In the genomic region with DNA sequence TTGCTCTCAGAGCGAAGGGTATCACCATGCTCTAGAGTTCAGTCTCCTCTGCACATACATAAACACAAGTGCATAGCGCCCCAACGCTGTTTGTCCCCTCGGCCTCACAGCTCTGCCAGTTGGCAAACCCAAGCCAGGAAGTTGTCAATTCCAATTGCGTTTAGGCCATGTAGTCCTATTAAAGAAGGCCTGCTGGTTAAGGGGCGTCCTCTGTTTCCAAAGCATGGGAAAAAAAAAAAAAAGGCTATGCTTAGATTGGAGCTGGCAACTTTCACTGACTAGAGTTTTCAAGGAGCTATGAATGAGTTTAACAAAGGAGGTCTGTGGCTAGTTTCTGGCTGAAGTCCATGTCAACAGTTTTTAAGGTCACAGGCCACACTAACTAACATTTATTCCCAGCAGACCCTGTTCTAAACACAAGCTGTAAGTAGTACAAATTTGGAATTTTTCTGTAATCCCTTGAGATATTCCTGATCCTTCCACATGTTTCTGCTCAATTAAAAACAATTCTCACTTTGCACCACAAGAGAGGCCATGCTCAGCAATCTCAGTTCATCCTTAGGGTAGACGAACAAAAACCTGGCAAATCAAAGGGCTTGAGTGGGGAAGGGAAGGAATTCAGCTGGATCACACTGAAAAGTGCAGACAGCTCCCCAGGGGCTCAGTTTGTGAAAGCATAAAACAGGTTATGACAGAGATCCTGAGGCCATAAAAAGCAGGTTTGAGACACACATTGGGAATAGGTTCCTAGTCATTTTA, we compare ENCODE assay signal across 11 cellular contexts.
A peak's percentile ranks its signal among the peaks of the same experiment; 100 is the strongest.
DNase-seq lines count a peak whose midpoint lies in the region; ATAC-seq and TF ChIP-seq lines count a peak whose summit lies in the region.
"Had no signal": no experiment of that assay in that cellular context is flagged by ENCODE, and none has a peak within 500 bp of the region (broad histone marks: within the 10 kb centered on the region; RNA-seq: fewer than 3 reads in every experiment).

No MANE protein-coding gene starts in this region.

- no peak overlapping the region for H3K9ac ChIP-seq in MM.1S (ENCODE audit: low read length)

- H3K4me1 Mint-ChIP-seq in type B pancreatic cell (ENCODE audit: unreplicated experiment) = peaks cover 28% of the 10 kb centered on the region

- H3K9me3 Mint-ChIP-seq in type B pancreatic cell = no peaks in the 10 kb centered on the region

- no peak overlapping the region for H3K4me2 ChIP-seq in MM.1S (ENCODE audit: low read depth, low read length)

- H3K27me3 ChIP-seq in MM.1S (replicated peaks; ENCODE audit: insufficient read depth, low read length) = no peaks in the 10 kb centered on the region

- intact Hi-C loops in sciatic nerve (cut with DNase I) = no loop called here

- no peaks in the 10 kb centered on the region for H3K36me3 Mint-ChIP-seq in type B pancreatic cell

- H2AFZ ChIP-seq in MM.1S (ENCODE audit: low read length) = no peak overlapping the region

- H3K27ac ChIP-seq in MM.1S (ENCODE audit: low read length) = no peak overlapping the region

- no peaks in the 10 kb centered on the region for H3K9me3 ChIP-seq in MM.1S (replicated peaks; ENCODE audit: insufficient read depth, low read length)

- H3K36me3 ChIP-seq in MM.1S (replicated peaks; ENCODE audit: insufficient read depth, low read length) = no peaks in the 10 kb centered on the region

- no peak overlapping the region for H3K4me3 Mint-ChIP-seq in type B pancreatic cell

- TF ChIP-seq CTCF in type B pancreatic cell (conservative IDR thresholded peaks at IDR 0.05) = no peak
- TF ChIP-seq CTCF in MM.1S (IDR thresholded peaks at IDR 0.05; ENCODE audit: low read length) = no peak

- peak; percentile 97 for ATAC-seq in sciatic nerve

- no peak overlapping the region for H3K27ac Mint-ChIP-seq in type B pancreatic cell

- no peaks in the 10 kb centered on the region for H3K9me2 ChIP-seq in MM.1S (replicated peaks; ENCODE audit: insufficient read depth, low read length)

- H3F3A ChIP-seq in MM.1S (ENCODE audit: insufficient read depth, low read length) = no peaks in the 10 kb centered on the region

- no peaks in the 10 kb centered on the region for H3K27me3 Mint-ChIP-seq in type B pancreatic cell

- peak; percentile 10 for DNase-seq in HCEC 1CT
- peak; percentile 43 for DNase-seq in cerebellar cortex (ENCODE audit: low spot score)
- DNase-seq in iris pigment epithelial cell (ENCODE audit: low read depth) = peak; percentile 38
- DNase-seq in sciatic nerve (ENCODE audit: low spot score) = no peak
- DNase-seq in type B pancreatic cell (ENCODE audit: extremely low spot score, unreplicated experiment) = no peak
- DNase-seq in NCI-H1092 (lab: John Stamatoyannopoulos, UW) = no peak
- DNase-seq in stimulated activated CD4-positive, alpha-beta T cell treated with anti-CD3 and anti-CD28 coated beads, Interleukin-15, amount 100 ng/mL, for 24 hours = no peak
- no peak for DNase-seq in MM.1S
- DNase-seq: Calu3, NCI-H1694, SHP77 treated with DMSO at 0.1 percent for 48 hours had no signal

- H3K4me1 ChIP-seq in MM.1S (ENCODE audit: low read length) = peaks cover 5% of the 10 kb centered on the region

- H3K4me3 ChIP-seq in MM.1S (ENCODE audit: low read length) = no peak overlapping the region

- H3K79me2 ChIP-seq in MM.1S (ENCODE audit: low read length) = 0 out of 2 replicates have a peak, but pooled peaks cover 3% of the 10 kb centered on the region

- no peaks in the 10 kb centered on the region for H4K20me1 ChIP-seq in MM.1S (ENCODE audit: insufficient read depth, low read length)

Comparison
In these comparisons a context has a peak if more than half of its experiments do, and no peak if none do; other contexts are left out.
1. DNase-seq: peak in HCEC 1CT (single experiment), cerebellar cortex (single experiment) and iris pigment epithelial cell (single experiment); none in sciatic nerve (single experiment), type B pancreatic cell (single experiment), NCI-H1092 (single experiment), stimulated activated CD4-positive, alpha-beta T cell treated with anti-CD3 and anti-CD28 coated beads, Interleukin-15, amount 100 ng/mL, for 24 hours (single experiment) and MM.1S (single experiment).